Comparison of ENCODE assay signal across 8 cellular contexts in genomic region chr22:24894998-24895397, GRCh38. TPM values are rescaled to one million over a fixed set of nuclear protein-coding genes. Genes with fewer than 3 reads are reported as not detected.
DNase-seq lines count a peak whose midpoint lies in the region; ATAC-seq, FAIRE-seq and TF ChIP-seq lines count a peak whose summit lies in the region.

No MANE protein-coding gene starts in this region.

- peaks cover 18% of the 10 kb centered on the region for H3K27me3 Mint-ChIP-seq in astrocyte (ENCODE audit: low read depth, unreplicated experiment)
- peaks cover 3% of the 10 kb centered on the region for H3K27me3 Mint-ChIP-seq in activated CD8-positive, alpha-beta memory T cell treated with anti-CD3 and anti-CD28 coated beads, Interleukin-2, amount 10 ng/mL, durations not matched to agents 7 days and 5 days
- no peaks in the 10 kb centered on the region for H3K27me3 Mint-ChIP-seq in activated CD4-positive, alpha-beta memory T cell treated with anti-CD3 and anti-CD28 coated beads, Interleukin-2, amount 10 ng/mL, durations not matched to agents 7 days and 5 days

- H3K27ac ChIP-seq in astrocyte (ENCODE audit: low read depth, low read length) (peak overlapping the region; percentile 2), layer of hippocampus (ENCODE audit: low read depth, low read length) (peak overlapping the region; percentile 16), transverse colon (peak overlapping the region; percentile 82 to 90 (median 88))

- peaks cover 12% of the 10 kb centered on the region for H3K4me1 ChIP-seq in astrocyte (ENCODE audit: insufficient read depth, low read length)
- peaks cover 16 to 24% (median 19%) of the 10 kb centered on the region in 4 donors for H3K4me1 ChIP-seq in transverse colon

- intact Hi-C loops in transverse colon (cut with DNase I; ENCODE audit: low total_unique reads): no loop called here

- H3K27ac Mint-ChIP-seq in astrocyte (ENCODE audit: unreplicated experiment): no peak overlapping the region
- H3K27ac Mint-ChIP-seq in activated CD8-positive, alpha-beta memory T cell treated with anti-CD3 and anti-CD28 coated beads, Interleukin-2, amount 10 ng/mL, durations not matched to agents 7 days and 5 days: no peak overlapping the region
- no peak overlapping the region for H3K27ac Mint-ChIP-seq in activated CD4-positive, alpha-beta memory T cell treated with anti-CD3 and anti-CD28 coated beads, Interleukin-2, amount 10 ng/mL, durations not matched to agents 7 days and 5 days

- in situ Hi-C loops in transverse colon (cut with MboI; ENCODE audit: low pct_ligation_motif_present in 1 of 4, low pct_unique_long_range_greater_than_20kb in 1 of 4, low sequenced_read_pairs in 3 of 4): no loop called here

- TF ChIP-seq POLR2A in transverse colon (IDR thresholded peaks at IDR 0.05): no peak

- peak overlapping the region; percentile 2 for H3K4me3 ChIP-seq in astrocyte (ENCODE audit: insufficient read depth, low read depth, low read length)
- no peak overlapping the region for H3K4me3 ChIP-seq in transverse colon

- POLR2A ChIA-PET in activated CD4-positive, alpha-beta memory T cell treated with anti-CD3 and anti-CD28 coated beads, Interleukin-2, amount 10 ng/mL, durations not matched to agents 7 days and 5 days (lab: Charles Lee): no interaction called here

- no peak overlapping the region for H3K9ac ChIP-seq in astrocyte (ENCODE audit: low read length)

- no peak for TF ChIP-seq EP300 in transverse colon (IDR thresholded peaks at IDR 0.05; ENCODE audit: low read depth)

- H3K4me2 ChIP-seq in astrocyte (ENCODE audit: low read length): peak overlapping the region; percentile 74

- peaks cover 6% of the 10 kb centered on the region for H3K4me1 Mint-ChIP-seq in astrocyte (ENCODE audit: low read depth, unreplicated experiment)
- H3K4me1 Mint-ChIP-seq in activated CD8-positive, alpha-beta memory T cell treated with anti-CD3 and anti-CD28 coated beads, Interleukin-2, amount 10 ng/mL, durations not matched to agents 7 days and 5 days: no peaks in the 10 kb centered on the region
- H3K4me1 Mint-ChIP-seq in activated CD4-positive, alpha-beta memory T cell treated with anti-CD3 and anti-CD28 coated beads, Interleukin-2, amount 10 ng/mL, durations not matched to agents 7 days and 5 days: no peaks in the 10 kb centered on the region

- H2AFZ ChIP-seq in astrocyte (ENCODE audit: low read depth, low read length): no peak overlapping the region

- H3K36me3 Mint-ChIP-seq in astrocyte (ENCODE audit: low read depth, unreplicated experiment): no peaks in the 10 kb centered on the region
- H3K36me3 Mint-ChIP-seq in activated CD8-positive, alpha-beta memory T cell treated with anti-CD3 and anti-CD28 coated beads, Interleukin-2, amount 10 ng/mL, durations not matched to agents 7 days and 5 days: no peaks in the 10 kb centered on the region
- no peaks in the 10 kb centered on the region for H3K36me3 Mint-ChIP-seq in activated CD4-positive, alpha-beta memory T cell treated with anti-CD3 and anti-CD28 coated beads, Interleukin-2, amount 10 ng/mL, durations not matched to agents 7 days and 5 days (ENCODE audit: low read depth)

- DNase-seq in HTR-8/SVneo (ENCODE audit: insufficient read length, low spot score) (peak; percentile 7), astrocyte (ENCODE audit: low read depth) (peak; percentile 44), transverse colon (peak; percentile 83), D341Med (ENCODE audit: low spot score) (no peak)
- no peak for DNase-seq in activated CD8-positive, alpha-beta memory T cell treated with anti-CD3 and anti-CD28 coated beads, Interleukin-2, amount 10 ng/mL, durations not matched to agents 7 days and 5 days
- DNase-seq in stimulated activated CD4-positive, alpha-beta T cell treated with anti-CD3 and anti-CD28 coated beads, Interleukin-4, amount 100 ng/mL, for 1 hour: no peak
- DNase-seq in activated CD4-positive, alpha-beta memory T cell treated with anti-CD3 and anti-CD28 coated beads, Interleukin-2, amount 10 ng/mL, durations not matched to agents 7 days and 5 days: no peak

- no peaks in the 10 kb centered on the region for H3K79me2 ChIP-seq in astrocyte (ENCODE audit: insufficient read depth, low read length)

- WGBS in transverse colon (ENCODE audit: low coverage in 1 of 2), 2 donors: 23 to 24% methylated on average over 3 to 7 of the region's 7 CpGs

- H3K9me3 ChIP-seq in astrocyte (ENCODE audit: insufficient read depth, low read depth, low read length): peaks cover 3% of the 10 kb centered on the region
- H3K9me3 ChIP-seq in transverse colon: no peaks in the 10 kb centered on the region

- no peak overlapping the region for H3K4me3 Mint-ChIP-seq in astrocyte (ENCODE audit: unreplicated experiment)
- H3K4me3 Mint-ChIP-seq in activated CD8-positive, alpha-beta memory T cell treated with anti-CD3 and anti-CD28 coated beads, Interleukin-2, amount 10 ng/mL, durations not matched to agents 7 days and 5 days: no peak overlapping the region
- no peak overlapping the region for H3K4me3 Mint-ChIP-seq in activated CD4-positive, alpha-beta memory T cell treated with anti-CD3 and anti-CD28 coated beads, Interleukin-2, amount 10 ng/mL, durations not matched to agents 7 days and 5 days

- H3K36me3 ChIP-seq in astrocyte (ENCODE audit: insufficient read depth, low read length) (no peaks in the 10 kb centered on the region), transverse colon (no peaks in the 10 kb centered on the region)

- FAIRE-seq in HTR-8/SVneo (lab: Jason Lieb, UNC): no peak
- FAIRE-seq in astrocyte (lab: Jason Lieb, UNC): no peak

- H3K27me3 ChIP-seq in astrocyte (ENCODE audit: insufficient read depth, low read length) (peaks cover 14% of the 10 kb centered on the region), layer of hippocampus (ENCODE audit: control insufficient read depth, insufficient read depth, low read length) (no peaks in the 10 kb centered on the region), transverse colon (no peaks in the 10 kb centered on the region)

- CTCF ChIA-PET in activated CD8-positive, alpha-beta memory T cell treated with anti-CD3 and anti-CD28 coated beads, Interleukin-2, amount 10 ng/mL, durations not matched to agents 7 days and 5 days (lab: Charles Lee): interaction anchor here (1.0 kb wide), 1 partner anchor 45 kb away, joined by 3 read pairs; no protein-coding TSS in a partner anchor
- CTCF ChIA-PET in activated CD4-positive, alpha-beta memory T cell treated with anti-CD3 and anti-CD28 coated beads, Interleukin-2, amount 10 ng/mL, durations not matched to agents 7 days and 5 days (lab: Charles Lee): no interaction called here

- no peak for ATAC-seq in activated CD8-positive, alpha-beta memory T cell treated with anti-CD3 and anti-CD28 coated beads, Interleukin-2, amount 10 ng/mL, durations not matched to agents 7 days and 5 days

- TF ChIP-seq CTCF in astrocyte (IDR thresholded peaks at IDR 0.05; ENCODE audit: insufficient read depth, low read depth, low read length) (no peak), transverse colon (IDR thresholded peaks at IDR 0.05) (no peak)

- no peaks in the 10 kb centered on the region for H4K20me1 ChIP-seq in astrocyte (ENCODE audit: insufficient read depth, low read length)

- H3K9me3 Mint-ChIP-seq in astrocyte (ENCODE audit: unreplicated experiment): no peaks in the 10 kb centered on the region
- H3K9me3 Mint-ChIP-seq in activated CD8-positive, alpha-beta memory T cell treated with anti-CD3 and anti-CD28 coated beads, Interleukin-2, amount 10 ng/mL, durations not matched to agents 7 days and 5 days (ENCODE audit: low read depth): no peaks in the 10 kb centered on the region
- H3K9me3 Mint-ChIP-seq in activated CD4-positive, alpha-beta memory T cell treated with anti-CD3 and anti-CD28 coated beads, Interleukin-2, amount 10 ng/mL, durations not matched to agents 7 days and 5 days: no peaks in the 10 kb centered on the region

RNA-seq across cellular contexts. Expression of gene LHFPL7, which starts 51.5 kb away (rescaled TPM):
- total RNA-seq in astrocyte (not detected in 2 replicates), transverse colon (not detected)
- not detected for total RNA-seq in activated CD8-positive, alpha-beta memory T cell treated with anti-CD3 and anti-CD28 coated beads, Interleukin-2, amount 10 ng/mL, durations not matched to agents 7 days and 5 days
- not detected for total RNA-seq in activated CD4-positive, alpha-beta memory T cell treated with anti-CD3 and anti-CD28 coated beads, Interleukin-2, amount 10 ng/mL, durations not matched to agents 7 days and 5 days

RNA-seq across cellular contexts. Expression of gene KIAA1671, which starts 57.5 kb away (rescaled TPM):
- total RNA-seq in astrocyte (21.7 and 28.4 TPM in 2 replicates), transverse colon (100 to 1,000 TPM in 3 of 4 donors, 10 to 100 TPM in 1; 83.1 to 162 (median 105) TPM)
- total RNA-seq in activated CD8-positive, alpha-beta memory T cell treated with anti-CD3 and anti-CD28 coated beads, Interleukin-2, amount 10 ng/mL, durations not matched to agents 7 days and 5 days: 10 to 100 TPM; 11.4 to 20.1 TPM
- 10 to 100 TPM; 35.0 to 35.5 TPM for total RNA-seq in activated CD4-positive, alpha-beta memory T cell treated with anti-CD3 and anti-CD28 coated beads, Interleukin-2, amount 10 ng/mL, durations not matched to agents 7 days and 5 days

Comparison
In these comparisons a context has a peak if more than half of its experiments do, and no peak if none do; other contexts are left out.
1. DNase-seq: peak in HTR-8/SVneo (single experiment), astrocyte (single experiment) and transverse colon (single experiment); none in activated CD8-positive, alpha-beta memory T cell treated with anti-CD3 and anti-CD28 coated beads, Interleukin-2, amount 10 ng/mL, durations not matched to agents 7 days and 5 days (single experiment), D341Med (single experiment), stimulated activated CD4-positive, alpha-beta T cell treated with anti-CD3 and anti-CD28 coated beads, Interleukin-4, amount 100 ng/mL, for 1 hour (single experiment) and activated CD4-positive, alpha-beta memory T cell treated with anti-CD3 and anti-CD28 coated beads, Interleukin-2, amount 10 ng/mL, durations not matched to agents 7 days and 5 days (single experiment).
2. H3K27ac ChIP-seq: peak in every context shown above with its lines; median percentile 88 in transverse colon; 16 in layer of hippocampus; 2 in astrocyte.